Comparison of ENCODE assay signal across 21 cellular contexts in genomic region chr1:156367386-156368156, GRCh38. TPM values are rescaled to one million over a fixed set of nuclear protein-coding genes. Genes with fewer than 3 reads are reported as not detected.
"Had no signal": no experiment of that assay in that cellular context is flagged by ENCODE, and none has a peak within 500 bp of the region (broad histone marks: within the 10 kb centered on the region; RNA-seq: fewer than 3 reads in every experiment).

No MANE protein-coding gene starts in this region.

- H3K9me3 ChIP-seq: psoas muscle, suprapubic skin, upper lobe of left lung had no signal

- DNase-seq: activated B cell treated with CpG ODN at 0.5 μM for 24 hours; activated CD4-positive, alpha-beta T cell treated with anti-CD3 and anti-CD28 coated beads, Interleukin-2, amount 10 ng/mL, durations not matched to agents 24 days and 14 days; activated CD8-positive, alpha-beta memory T cell treated with anti-CD3 and anti-CD28 coated beads, Interleukin-2, amount 50 U/mL, for 48 hours; activated gamma-delta T cell treated with Interleukin-2 at 50 U/mL for 16 hours; activated naive CD8-positive, alpha-beta T cell treated with anti-CD3 and anti-CD28 coated beads, Interleukin-2, amount 10 ng/mL, durations not matched to agents 7 days and 5 days; activated T-cell treated with anti-CD3 and anti-CD28 coated beads, Interleukin-2, amount 50 U/mL, for 72 hours; brain microvascular endothelial cell; effector CD4-positive, alpha-beta T cell; head of caudate nucleus; natural killer cell; occipital lobe; psoas muscle had no signal

- ATAC-seq: activated T-cell treated with anti-CD3 and anti-CD28 coated beads, Interleukin-2, amount 50 U/mL, for 72 hours; natural killer cell; psoas muscle had no signal

- H3K36me3 ChIP-seq: brain microvascular endothelial cell, suprapubic skin, upper lobe of left lung had no signal

- H3K27me3 ChIP-seq: upper lobe of left lung had no signal

- H3K27ac Mint-ChIP-seq: activated B cell treated with CpG ODN at 0.5 μM for 24 hours; activated CD4-positive, alpha-beta T cell treated with anti-CD3 and anti-CD28 coated beads, Interleukin-2, amount 10 ng/mL, durations not matched to agents 24 days and 14 days; activated naive CD8-positive, alpha-beta T cell treated with anti-CD3 and anti-CD28 coated beads, Interleukin-2, amount 10 ng/mL, durations not matched to agents 7 days and 5 days; activated T-cell treated with anti-CD3 and anti-CD28 coated beads, Interleukin-2, amount 50 U/mL, for 72 hours; natural killer cell; stimulated activated naive CD8-positive, alpha-beta T cell treated with anti-CD3 and anti-CD28 coated beads, Interleukin-15, Interleukin-2, amounts not matched to agents 100 ng/mL and 50 ng/mL, for 24 hours; T-helper 1 cell treated with Interleukin-12 subunit alpha and Interleukin-12 subunit beta and Interleukin-4 antibody, amounts not matched to agents 30 μg/mL and 1 μg/mL, for 36 hours had no signal

- H3K27ac ChIP-seq: brain microvascular endothelial cell, coronary artery, psoas muscle, suprapubic skin, upper lobe of left lung had no signal

- H3K4me2 ChIP-seq: smooth muscle cell had no signal

- H3K4me3 ChIP-seq: coronary artery, psoas muscle, smooth muscle cell, suprapubic skin, upper lobe of left lung had no signal

- FAIRE-seq: frontal cortex had no signal

- H3K4me3 Mint-ChIP-seq: activated B cell treated with CpG ODN at 0.5 μM for 24 hours; activated CD4-positive, alpha-beta T cell treated with anti-CD3 and anti-CD28 coated beads, Interleukin-2, amount 10 ng/mL, durations not matched to agents 24 days and 14 days; activated naive CD8-positive, alpha-beta T cell treated with anti-CD3 and anti-CD28 coated beads, Interleukin-2, amount 10 ng/mL, durations not matched to agents 7 days and 5 days; activated T-cell treated with anti-CD3 and anti-CD28 coated beads, Interleukin-2, amount 50 U/mL, for 72 hours; central memory CD8-positive, alpha-beta T cell; natural killer cell; stimulated activated naive CD8-positive, alpha-beta T cell treated with anti-CD3 and anti-CD28 coated beads, Interleukin-15, Interleukin-2, amounts not matched to agents 100 ng/mL and 50 ng/mL, for 24 hours; T-helper 1 cell treated with Interleukin-12 subunit alpha and Interleukin-12 subunit beta and Interleukin-4 antibody, amounts not matched to agents 30 μg/mL and 1 μg/mL, for 36 hours had no signal

- H3K36me3 Mint-ChIP-seq: activated naive CD8-positive, alpha-beta T cell treated with anti-CD3 and anti-CD28 coated beads, Interleukin-2, amount 10 ng/mL, durations not matched to agents 7 days and 5 days; natural killer cell had no signal

- H3K9me3 Mint-ChIP-seq: activated B cell treated with CpG ODN at 0.5 μM for 24 hours; activated CD4-positive, alpha-beta T cell treated with anti-CD3 and anti-CD28 coated beads, Interleukin-2, amount 10 ng/mL, durations not matched to agents 24 days and 14 days; activated naive CD8-positive, alpha-beta T cell treated with anti-CD3 and anti-CD28 coated beads, Interleukin-2, amount 10 ng/mL, durations not matched to agents 7 days and 5 days; activated T-cell treated with anti-CD3 and anti-CD28 coated beads, Interleukin-2, amount 50 U/mL, for 72 hours; central memory CD8-positive, alpha-beta T cell; natural killer cell; stimulated activated naive CD8-positive, alpha-beta T cell treated with anti-CD3 and anti-CD28 coated beads, Interleukin-15, Interleukin-2, amounts not matched to agents 100 ng/mL and 50 ng/mL, for 24 hours; T-helper 1 cell treated with Interleukin-12 subunit alpha and Interleukin-12 subunit beta and Interleukin-4 antibody, amounts not matched to agents 30 μg/mL and 1 μg/mL, for 36 hours had no signal

- H3K4me1 ChIP-seq: psoas muscle had no signal

RNA-seq across cellular contexts. Expression of gene RHBG, which starts 1.4 kb away (rescaled TPM):
- total RNA-seq: activated B cell treated with CpG ODN at 0.5 μM for 24 hours; activated CD4-positive, alpha-beta T cell treated with anti-CD3 and anti-CD28 coated beads, Interleukin-2, amount 10 ng/mL, durations not matched to agents 24 days and 14 days; activated naive CD8-positive, alpha-beta T cell treated with anti-CD3 and anti-CD28 coated beads, Interleukin-2, amount 10 ng/mL, durations not matched to agents 7 days and 5 days; activated T-cell treated with anti-CD3 and anti-CD28 coated beads, Interleukin-2, amount 50 U/mL, for 72 hours; frontal cortex; lung microvascular endothelial cell; natural killer cell; occipital lobe; psoas muscle; smooth muscle cell had no signal
- polyA plus RNA-seq: psoas muscle, smooth muscle cell had no signal

RNA-seq across cellular contexts. Expression of gene TSACC, which starts 29.2 kb away (rescaled TPM):
- total RNA-seq: activated naive CD8-positive, alpha-beta T cell treated with anti-CD3 and anti-CD28 coated beads, Interleukin-2, amount 10 ng/mL, durations not matched to agents 7 days and 5 days; frontal cortex; lung microvascular endothelial cell; natural killer cell; occipital lobe; suprapubic skin had no signal
- polyA plus RNA-seq: smooth muscle cell had no signal
